In the genomic region with DNA sequence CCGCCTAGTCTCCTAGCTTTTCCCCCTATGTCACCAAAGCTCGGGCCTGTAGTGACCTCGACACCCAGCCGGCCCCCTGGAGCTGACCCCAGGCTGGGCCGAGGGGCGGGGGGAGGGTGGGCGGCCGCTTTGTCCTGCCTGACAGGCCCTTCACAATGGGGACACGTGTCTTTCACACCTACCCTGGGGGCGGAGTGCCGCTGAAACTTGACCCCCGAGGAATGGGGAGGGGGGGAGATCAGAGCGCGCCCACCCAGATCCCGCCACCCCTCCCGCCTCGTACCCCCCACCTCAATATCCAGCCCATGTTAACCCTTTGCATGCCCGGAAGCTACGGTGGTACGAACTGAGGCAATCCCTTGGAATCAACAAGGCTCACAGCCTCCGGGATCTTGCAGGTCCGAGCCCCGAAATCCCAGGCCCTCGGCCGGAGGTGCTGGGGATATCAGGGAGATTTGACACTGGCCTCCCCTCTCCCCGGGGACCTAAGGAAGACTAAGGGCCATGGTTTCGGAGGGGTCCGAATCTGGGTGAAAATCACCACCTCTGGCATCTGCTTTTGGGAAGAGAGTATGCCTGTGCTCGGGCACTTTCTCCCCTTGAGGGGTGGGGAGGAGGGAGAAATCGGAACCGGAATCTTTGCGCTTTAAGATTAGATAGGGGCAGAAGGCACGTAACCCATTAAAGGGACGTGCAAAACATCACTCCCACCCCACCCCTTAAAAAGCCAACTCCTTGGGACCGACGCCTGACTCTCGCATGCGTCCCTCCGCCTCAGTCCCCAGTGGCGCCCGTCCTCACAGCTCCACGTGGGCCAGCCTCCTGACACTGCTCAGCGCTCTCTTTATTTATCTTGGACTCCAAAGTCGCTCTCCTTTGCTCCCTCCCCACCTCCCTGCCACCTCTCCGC, we compare ENCODE assay signal across 8 cellular contexts. TPM values are rescaled to one million over a fixed set of nuclear protein-coding genes. Genes with fewer than 3 reads are reported as not detected.
DNase-seq lines count a peak whose midpoint lies in the region; ATAC-seq and TF ChIP-seq lines count a peak whose summit lies in the region.

No MANE protein-coding gene starts in this region.

- TF ChIP-seq CTCF in cardiac muscle cell (IDR thresholded peaks at IDR 0.05; ENCODE audit: low read depth, low read length) (no peak), thyroid gland (IDR thresholded peaks at IDR 0.05) (no peak), spleen (IDR thresholded peaks at IDR 0.05 in 8 of 11, conservative IDR thresholded peaks at IDR 0.05 in 3 of 11) (no peak)

- peak overlapping the region; percentile 64 for H3K27ac Mint-ChIP-seq in activated CD4-positive, alpha-beta T cell treated with anti-CD3 and anti-CD28 coated beads, Interleukin-2, amount 10 ng/mL, durations not matched to agents 24 days and 14 days

- intact Hi-C loops in Right ventricle myocardium inferior (cut with DNase I) (no loop called here), thyroid gland (cut with DNase I) (loop anchor here (5.0 kb wide), 1 partner anchor 66 kb away; no protein-coding TSS in a partner anchor), spleen (cut with DNase I; ENCODE audit: low total_unique reads) (no loop called here)
- intact Hi-C loops in activated CD4-positive, alpha-beta T cell treated with anti-CD3 and anti-CD28 coated beads, Interleukin-2, amount 10 ng/mL, durations not matched to agents 24 days and 14 days (cut with micrococcal nuclease), result loop anchor here (2.0 to 10.0 kb wide), 2 partner anchors 83 to 349 kb away; no protein-coding TSS in a partner anchor

- peak overlapping the region; percentile 67 for H3K4me3 ChIP-seq in cardiac muscle cell
- peak overlapping the region in 1 of 3 donors; percentile 31 for H3K4me3 ChIP-seq in thyroid gland (replicated peaks in 1 of 3)
- peak overlapping the region in 2 of 8 donors; percentile 16 to 54 for H3K4me3 ChIP-seq in spleen

- H3K36me3 ChIP-seq in cardiac muscle cell, result no peaks in the 10 kb centered on the region
- H3K36me3 ChIP-seq in thyroid gland, result no peaks in the 10 kb centered on the region
- no peaks in the 10 kb centered on the region for H3K36me3 ChIP-seq in spleen

- 3 to 4% methylated on average over 38 to 44 of the region's 45 CpGs for WGBS in thyroid gland, 2 donors
- WGBS in spleen, 5 donors, result 2 to 4% (median 2%) methylated on average over 40 to 45 of the region's 45 CpGs

- no peaks in the 10 kb centered on the region for H3K9me3 Mint-ChIP-seq in activated CD4-positive, alpha-beta T cell treated with anti-CD3 and anti-CD28 coated beads, Interleukin-2, amount 10 ng/mL, durations not matched to agents 24 days and 14 days

- H3K27me3 ChIP-seq in cardiac muscle cell, result no peaks in the 10 kb centered on the region
- H3K27me3 ChIP-seq in thyroid gland, result no peaks in the 10 kb centered on the region
- H3K27me3 ChIP-seq in spleen (replicated peaks in 1 of 7), result peaks cover 0 to 100% (median 86%) of the 10 kb centered on the region in 7 donors

- H3K27ac ChIP-seq in cardiac muscle cell (peak overlapping the region; percentile 89), thyroid gland (no peak overlapping the region), spleen (peak overlapping the region in 1 of 8 donors; percentile 28)

- no peaks in the 10 kb centered on the region for H3K36me3 Mint-ChIP-seq in activated CD4-positive, alpha-beta T cell treated with anti-CD3 and anti-CD28 coated beads, Interleukin-2, amount 10 ng/mL, durations not matched to agents 24 days and 14 days (ENCODE audit: low read depth)

- H3K4me1 ChIP-seq in cardiac muscle cell (ENCODE audit: low read depth) (peaks cover 18% of the 10 kb centered on the region), thyroid gland (peaks cover 40 to 42% of the 10 kb centered on the region in 2 donors), spleen (peaks cover 24 to 66% (median 58%) of the 10 kb centered on the region in 6 donors)

- H3K27me3 Mint-ChIP-seq in activated CD4-positive, alpha-beta T cell treated with anti-CD3 and anti-CD28 coated beads, Interleukin-2, amount 10 ng/mL, durations not matched to agents 24 days and 14 days, result peaks cover 50% of the 10 kb centered on the region

- peaks cover 20% of the 10 kb centered on the region for H3K4me1 Mint-ChIP-seq in activated CD4-positive, alpha-beta T cell treated with anti-CD3 and anti-CD28 coated beads, Interleukin-2, amount 10 ng/mL, durations not matched to agents 24 days and 14 days

- H3K9me3 ChIP-seq in cardiac muscle cell (ENCODE audit: low read depth) (no peaks in the 10 kb centered on the region), thyroid gland (no peaks in the 10 kb centered on the region), spleen (no peaks in the 10 kb centered on the region)

- ATAC-seq in Right ventricle myocardium inferior, result no peak
- ATAC-seq in GM21423 (IDR thresholded peaks at IDR 0.05; ENCODE audit: unreplicated experiment), result no peak

- peak in 1 of 2 donors; percentile 91 for DNase-seq in cardiac muscle cell (ENCODE audit: low read depth in 1 of 2, low spot score in 1 of 2)
- DNase-seq in Right ventricle myocardium inferior (ENCODE audit: missing footprints), result no peak
- peak; percentile 68 for DNase-seq in activated CD4-positive, alpha-beta T cell treated with anti-CD3 and anti-CD28 coated beads, Interleukin-2, amount 10 ng/mL, durations not matched to agents 24 days and 14 days
- peak; percentile 58 for DNase-seq in iPS-NIHi11 (ENCODE audit: low spot score)
- peak; percentile 26 to 32 for DNase-seq in thyroid gland
- DNase-seq in spleen, result no peak
- no peak for DNase-seq in SK-N-DZ (ENCODE audit: low spot score)

- TF ChIP-seq POLR2A in thyroid gland (IDR thresholded peaks at IDR 0.05), result no peak
- TF ChIP-seq POLR2A in spleen (IDR thresholded peaks at IDR 0.05), result no peak

- H3K4me3 Mint-ChIP-seq in activated CD4-positive, alpha-beta T cell treated with anti-CD3 and anti-CD28 coated beads, Interleukin-2, amount 10 ng/mL, durations not matched to agents 24 days and 14 days, result peak overlapping the region; percentile 79

RNA-seq across cellular contexts. Expression of gene NOG, which starts 2.6 kb away (rescaled TPM):
- 45.5 and 66.4 TPM in 2 replicates for total RNA-seq in cardiac muscle cell
- polyA plus RNA-seq in cardiac muscle cell, result 18.9 and 32.7 TPM in 2 replicates
- total RNA-seq in Right ventricle myocardium inferior, result 0.70 TPM
- 0.09 and 0.21 TPM in 2 replicates for total RNA-seq in activated CD4-positive, alpha-beta T cell treated with anti-CD3 and anti-CD28 coated beads, Interleukin-2, amount 10 ng/mL, durations not matched to agents 24 days and 14 days
- 1 to 10 TPM in 2 of 4 donors, under 1 TPM in 1, not detected in 1; 0.81 to 1.4 (median 1.1) TPM for total RNA-seq in thyroid gland
- total RNA-seq in spleen, result 1 to 10 TPM in 1 of 7 donors, under 1 TPM in 3, not detected in 3; 0.43 to 1.3 (median 0.62) TPM
- polyA plus RNA-seq in spleen, result under 1 TPM; 0.04 to 0.74 (median 0.35) TPM
- 0.17 TPM in 1 of 2 replicates, not detected in the other for polyA plus RNA-seq in SK-N-DZ (2014; cell fraction: cytosol; rRNA removed)
- 0.23 TPM in 1 of 2 replicates, not detected in the other for polyA plus RNA-seq in SK-N-DZ (2014; cell fraction: nucleus; rRNA removed)

Comparison
In these comparisons a context has a peak if more than half of its experiments do, and no peak if none do; other contexts are left out.
1. RNA of gene NOG, which starts 2.6 kb away (total RNA-seq): 45.5 to 66.4 TPM in cardiac muscle cell; 0.81 to 1.4 TPM in thyroid gland, 0.70 TPM in Right ventricle myocardium inferior (single experiment), 0.43 to 1.3 TPM in spleen and 0.09 to 0.21 TPM in activated CD4-positive, alpha-beta T cell treated with anti-CD3 and anti-CD28 coated beads, Interleukin-2, amount 10 ng/mL, durations not matched to agents 24 days and 14 days; every median in the first group is over 10 times any median in the second.
2. DNase-seq: peak in activated CD4-positive, alpha-beta T cell treated with anti-CD3 and anti-CD28 coated beads, Interleukin-2, amount 10 ng/mL, durations not matched to agents 24 days and 14 days (single experiment), iPS-NIHi11 (single experiment) and thyroid gland (2 of 2); none in Right ventricle myocardium inferior (single experiment), spleen (single experiment) and SK-N-DZ (single experiment).
3. intact Hi-C loops: an anchor here in activated CD4-positive, alpha-beta T cell treated with anti-CD3 and anti-CD28 coated beads, Interleukin-2, amount 10 ng/mL, durations not matched to agents 24 days and 14 days (2.0 to 10.0 kb wide) and thyroid gland (5.0 kb wide); none called in Right ventricle myocardium inferior and spleen.